In genomic region chr3:170584585-170585007, GRCh38 we compare ENCODE assay signal across 8 cellular contexts. TPM values are rescaled to one million over a fixed set of nuclear protein-coding genes. Genes with fewer than 3 reads are reported as not detected.
DNase-seq lines count a peak whose midpoint lies in the region; ATAC-seq and TF ChIP-seq lines count a peak whose summit lies in the region.

No MANE protein-coding gene starts in this region.

- H3K27me3 ChIP-seq in iPS-20b (ENCODE audit: insufficient read depth, low read length) = peaks cover 58% of the 10 kb centered on the region
- peaks cover 76% of the 10 kb centered on the region for H3K27me3 ChIP-seq in gastroesophageal sphincter

- in situ Hi-C loops in T47D (cut with HindIII; ENCODE audit: low pct_unique_long_range_greater_than_20kb, low sequenced_read_pairs) = no loop called here

- H3K27ac ChIP-seq in iPS-20b (ENCODE audit: low read length) = no peak overlapping the region
- H3K27ac ChIP-seq in gastroesophageal sphincter = no peak overlapping the region

- no peak for TF ChIP-seq EP300 in gastroesophageal sphincter (IDR thresholded peaks at IDR 0.05)

- H3K4me3 ChIP-seq in HFF-Myc (replicated peaks; ENCODE audit: low read depth, low read length) = peak overlapping the region; percentile 50
- H3K4me3 ChIP-seq in iPS-20b (ENCODE audit: low read length) = peak overlapping the region; percentile 61
- H3K4me3 ChIP-seq in gastroesophageal sphincter = no peak overlapping the region

- TF ChIP-seq CTCF in HFF-Myc (IDR thresholded peaks at IDR 0.05; ENCODE audit: low read depth, low read length, missing control alignments) (no peak), gastroesophageal sphincter (IDR thresholded peaks at IDR 0.05) (no peak)

- H3K9ac ChIP-seq in iPS-20b (ENCODE audit: low read depth, low read length) = no peak overlapping the region

- no peak for TF ChIP-seq POLR2A in gastroesophageal sphincter (IDR thresholded peaks at IDR 0.05)

- 0% methylated on average over 2 of the region's 20 CpGs; no CpG with 5 or more reads in 1 of the 2 donors for WGBS in gastroesophageal sphincter (ENCODE audit: low coverage in 1 of 2), 2 donors

- no peaks in the 10 kb centered on the region for H3K36me3 ChIP-seq in iPS-20b (ENCODE audit: insufficient read depth, low read depth, low read length)
- no peaks in the 10 kb centered on the region for H3K36me3 ChIP-seq in gastroesophageal sphincter

- no peak for ATAC-seq in GM18867 (IDR thresholded peaks at IDR 0.05; ENCODE audit: unreplicated experiment)
- no peak for ATAC-seq in gastroesophageal sphincter

- H3K9me3 ChIP-seq in iPS-20b (ENCODE audit: insufficient read depth, low read depth, low read length) (no peaks in the 10 kb centered on the region), gastroesophageal sphincter (peaks cover 0 to 7% (median 0%) of the 10 kb centered on the region in 3 donors)

- DNase-seq in Ammon's horn (ENCODE audit: low spot score) = peak; percentile 80
- DNase-seq in HFF-Myc (ENCODE audit: extremely low read depth, low read depth) = no peak
- DNase-seq in T follicular helper cell (ENCODE audit: low read depth) = peak; percentile 7
- DNase-seq in T47D (ENCODE audit: low read depth in 1 of 2, low spot score in 1 of 2) = peak; percentile 90 to 95
- peak; percentile 68 for DNase-seq in stimulated activated CD4-positive, alpha-beta T cell treated with anti-CD3 and anti-CD28 coated beads, Interleukin-15, amount 100 ng/mL, for 24 hours

- H3K4me1 ChIP-seq in iPS-20b (ENCODE audit: insufficient read depth, low read length) (no peaks in the 10 kb centered on the region; the same call in 1 of the 2 replicates), gastroesophageal sphincter (peaks cover 0 to 13% (median 0%) of the 10 kb centered on the region in 3 donors)

RNA-seq across cellular contexts. Expression of gene SLC7A14, which starts 1.3 kb away (rescaled TPM):
- total RNA-seq in gastroesophageal sphincter = under 1 TPM; under 0.01 to 0.99 (median 0.43) TPM

Comparison
In these comparisons a context has a peak if more than half of its experiments do, and no peak if none do; other contexts are left out.
1. H3K4me3 ChIP-seq: peak in HFF-Myc (single experiment) and iPS-20b (single experiment); none in gastroesophageal sphincter (0 of 2).